Comparison of ENCODE assay signal across 34 cellular contexts in the genomic region with DNA sequence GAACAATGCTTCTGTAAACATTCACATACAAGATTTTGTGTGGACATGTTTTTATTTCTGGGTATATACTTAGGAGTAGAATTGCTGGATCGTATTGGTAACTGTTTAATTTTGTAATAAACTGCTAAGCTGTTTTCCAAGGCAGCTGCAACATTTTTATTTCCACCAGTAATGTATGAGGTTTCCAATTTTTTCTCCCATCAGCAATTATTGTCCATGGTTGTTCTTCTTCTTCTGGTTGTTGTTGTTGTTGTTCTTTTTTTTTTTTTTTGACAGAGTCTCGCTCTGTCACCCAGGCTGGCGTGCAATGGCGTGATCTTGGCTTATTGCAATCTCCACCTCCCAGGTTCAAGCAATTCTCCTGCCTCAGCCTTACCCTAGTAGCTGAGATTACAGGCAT.
"Had no signal": no experiment of that assay in that cellular context is flagged by ENCODE, and none has a peak within 500 bp of the region (broad histone marks: within the 10 kb centered on the region; RNA-seq: fewer than 3 reads in every experiment).

No MANE protein-coding gene starts in this region.

- H3K4me3 ChIP-seq: MG63 had no signal

- H3K4me2 ChIP-seq: KMS-11 had no signal

- H3K9me3 ChIP-seq: MG63 had no signal

- H3K9ac ChIP-seq: KMS-11 had no signal

- H3K27ac ChIP-seq: KMS-11 had no signal

- H3K27me3 ChIP-seq: MG63 had no signal

- DNase-seq: Karpas-422, Kasumi-1, MG63, MM.1S, MV-4-11, NCI-H1048, NCI-H1092, NCI-H1092 treated with DMSO at 0.1 percent for 48 hours, NCI-H1105, NCI-H1105 treated with DMSO at 0.1 percent for 48 hours, NCI-H1417, NCI-H1417 treated with DMSO at 0.1 percent for 48 hours, NCI-H1436, NCI-H1436 treated with DMSO at 0.1 percent for 48 hours, NCI-H146, NCI-H1694, NCI-H1694 treated with DMSO at 0.1 percent for 48 hours, NCI-H187, NCI-H187 treated with DMSO at 0.1 percent for 48 hours, NCI-H1930, NCI-H2029, NCI-H2029 treated with DMSO at 0.1 percent for 48 hours, NCI-H2081, NCI-H2081 treated with DMSO at 0.1 percent for 48 hours, NCI-H2107, NCI-H2171, NCI-H2171 treated with DMSO at 0.1 percent for 48 hours, NCI-H2227 treated with DMSO at 0.1 percent for 48 hours, NCI-H226, NCI-H345, NCI-H446, NCI-H446 treated with DMSO at 0.1 percent for 48 hours, NCI-H510A had no signal
